9 cellular contexts compared by ENCODE assay signal in the genomic region with DNA sequence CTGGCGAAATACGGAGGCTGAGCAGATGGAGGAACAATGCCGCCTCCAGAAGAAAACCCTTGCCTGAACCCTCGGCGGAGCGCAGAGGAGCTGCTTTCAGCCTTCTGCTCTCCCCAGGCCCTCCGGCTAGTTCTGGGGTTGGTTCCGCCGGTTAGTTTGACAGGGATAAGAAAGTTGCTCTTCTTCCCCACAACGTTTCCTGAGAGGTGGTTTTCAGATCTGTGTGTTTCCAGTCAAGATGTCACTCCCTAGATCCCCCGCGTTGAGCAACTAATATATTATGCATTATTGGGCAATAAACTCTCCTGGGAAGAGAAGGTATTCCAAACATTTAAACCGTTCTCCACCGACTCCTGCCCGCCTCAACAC. TPM values are rescaled to one million over a fixed set of nuclear protein-coding genes. Genes with fewer than 3 reads are reported as not detected.
DNase-seq lines count a peak whose midpoint lies in the region; ATAC-seq and TF ChIP-seq lines count a peak whose summit lies in the region.
"Had no signal": no experiment of that assay in that cellular context is flagged by ENCODE, and none has a peak within 500 bp of the region (broad histone marks: within the 10 kb centered on the region; RNA-seq: fewer than 3 reads in every experiment).

No MANE protein-coding gene starts in this region.

- H4K20me1 ChIP-seq in hepatocyte (ENCODE audit: insufficient read depth, poor library complexity, severe bottlenecking): no peaks in the 10 kb centered on the region

- H3K4me2 ChIP-seq in hepatocyte: peak overlapping the region; percentile 92
- peak overlapping the region; percentile 100 for H3K4me2 ChIP-seq in skeletal muscle satellite cell (ENCODE audit: low read length)

- H3K27ac ChIP-seq in WERI-Rb-1 (no peak overlapping the region), hepatocyte (peak overlapping the region; percentile 85)
- H3K27ac ChIP-seq: HL-60 had no signal

- no peaks in the 10 kb centered on the region for H3K36me3 ChIP-seq in H7 (replicated peaks; ENCODE audit: control insufficient read depth, insufficient read depth, low read length)
- H3K36me3 ChIP-seq in WERI-Rb-1: no peaks in the 10 kb centered on the region
- no peaks in the 10 kb centered on the region for H3K36me3 ChIP-seq in hepatocyte (replicated peaks; ENCODE audit: insufficient read depth, low read depth)
- no peaks in the 10 kb centered on the region for H3K36me3 ChIP-seq in skeletal muscle satellite cell (ENCODE audit: insufficient read depth, low read length)

- DNase-seq in H7: no peak
- no peak for DNase-seq in WERI-Rb-1
- no peak for DNase-seq in hepatocyte (ENCODE audit: low spot score)
- DNase-seq in NCI-H2171 treated with DMSO at 0.1 percent for 48 hours (lab: John Stamatoyannopoulos, UW): no peak
- no peak for DNase-seq in effector CD4-positive, alpha-beta T cell
- no peak for DNase-seq in central memory CD4-positive, alpha-beta T cell

- H3K9me2 ChIP-seq in hepatocyte (replicated peaks; ENCODE audit: insufficient read depth): no peaks in the 10 kb centered on the region

- H3K9ac ChIP-seq in skeletal muscle satellite cell (ENCODE audit: low read depth, low read length): peak overlapping the region; percentile 79

- ATAC-seq in HG03469 (IDR thresholded peaks at IDR 0.05; ENCODE audit: unreplicated experiment): no peak

- H3K4me3 ChIP-seq in H7 (ENCODE audit: insufficient read depth, low read depth, low read length) (peak overlapping the region; percentile 80), WERI-Rb-1 (ENCODE audit: low read depth, low read length) (peak overlapping the region; percentile 75), hepatocyte (peak overlapping the region; percentile 76), skeletal muscle satellite cell (ENCODE audit: low read length) (peak overlapping the region; percentile 90)

- H3K4me1 ChIP-seq in hepatocyte (ENCODE audit: insufficient read depth): no peaks in the 10 kb centered on the region
- peaks cover 7% of the 10 kb centered on the region for H3K4me1 ChIP-seq in skeletal muscle satellite cell (ENCODE audit: control insufficient read depth, insufficient read depth, low read length)

- peak overlapping the region; percentile 57 for H2AFZ ChIP-seq in hepatocyte

- 3% methylated on average over 15 of the region's 15 CpGs for WGBS in hepatocyte (ENCODE audit: low lambda C conversion rate, missing lambda C conversion rate)

- no peaks in the 10 kb centered on the region for H3K79me2 ChIP-seq in hepatocyte

- TF ChIP-seq CTCF in WERI-Rb-1 (IDR thresholded peaks at IDR 0.05; ENCODE audit: low read depth, low read length) (no peak), hepatocyte (IDR thresholded peaks at IDR 0.05; ENCODE audit: poor library complexity) (no peak)

- H3K27me3 ChIP-seq in H7 (ENCODE audit: control insufficient read depth, insufficient read depth, low read length) (peaks cover 7% of the 10 kb centered on the region), WERI-Rb-1 (ENCODE audit: insufficient read depth, low read depth, severe bottlenecking) (peaks cover 19% of the 10 kb centered on the region), hepatocyte (peaks cover 44% of the 10 kb centered on the region), skeletal muscle satellite cell (ENCODE audit: control insufficient read depth, insufficient read depth, low read length) (peaks cover 5% of the 10 kb centered on the region)

- H3K9me3 ChIP-seq in WERI-Rb-1 (ENCODE audit: severe bottlenecking): no peaks in the 10 kb centered on the region
- H3K9me3 ChIP-seq in hepatocyte (ENCODE audit: low read depth): no peaks in the 10 kb centered on the region
- no peaks in the 10 kb centered on the region for H3K9me3 ChIP-seq in skeletal muscle satellite cell (replicated peaks; ENCODE audit: low read length)

RNA-seq across cellular contexts. Expression of a gene that starts 0.6 kb away (rescaled TPM):
- total RNA-seq in H7 (2014; rRNA removed; shearing (Covaris generic)): 7.1 and 8.8 TPM in 2 replicates
- total RNA-seq in hepatocyte: 8.5 and 11.2 TPM in 2 replicates
- polyA plus RNA-seq in hepatocyte: 2.0 and 5.1 TPM in 2 replicates
- 5.6 and 5.7 TPM in 2 replicates for total RNA-seq in skeletal muscle satellite cell (2012; rRNA removed)
